Comparison of ENCODE assay signal across 26 cellular contexts in genomic region chr7:27220440-27220955, GRCh38. TPM values are rescaled to one million over a fixed set of nuclear protein-coding genes. Genes with fewer than 3 reads are reported as not detected.
DNase-seq lines count a peak whose midpoint lies in the region; ATAC-seq and TF ChIP-seq lines count a peak whose summit lies in the region.
"Had no signal": no experiment of that assay in that cellular context is flagged by ENCODE, and none has a peak within 500 bp of the region (broad histone marks: within the 10 kb centered on the region; RNA-seq: fewer than 3 reads in every experiment).

No MANE protein-coding gene starts in this region.

- H3K4me1 ChIP-seq in heart right ventricle, result peaks cover 0 to 11% (median 3%) of the 10 kb centered on the region in 9 donors
- no peaks in the 10 kb centered on the region for H3K4me1 ChIP-seq in endodermal cell (ENCODE audit: control insufficient read depth, insufficient read depth, low read length)
- H3K4me1 ChIP-seq in thoracic aorta (ENCODE audit: control insufficient read depth in 1 of 2, low read depth in 2 of 2), result no peaks in the 10 kb centered on the region
- H3K4me1 ChIP-seq: adrenal gland had no signal

- H3K27me3 Mint-ChIP-seq in endodermal cell (ENCODE audit: insufficient read depth) (peaks cover 99% of the 10 kb centered on the region), naive B cell (peaks cover 83 to 94% (median 89%) of the 10 kb centered on the region in 3 donors)
- H3K27me3 Mint-ChIP-seq in activated T-helper 1 cell treated with anti-CD3 and anti-CD28 coated beads, Interleukin-12 subunit alpha, Interleukin-12 subunit beta, Interleukin-2, Interleukin-4 antibody, amounts not matched to agents 30 ng/mL and 10 ng/mL and 1 ng/mL, durations not matched to agents 14 hours and 24 hours and 36 hours (ENCODE audit: insufficient read depth), result peaks cover 88% of the 10 kb centered on the region

- 15 to 16% methylated on average over 41 to 45 of the region's 45 CpGs for WGBS in heart right ventricle, 2 donors
- 81 to 95% methylated on average over 37 to 45 of the region's 45 CpGs for WGBS in endodermal cell (ENCODE audit: insufficient coverage in 1 of 2, insufficient read length in 1 of 2), 2 experiments

- H3K27ac ChIP-seq in heart right ventricle (no peak overlapping the region), endodermal cell (ENCODE audit: low read depth, low read length) (no peak overlapping the region), thoracic aorta (no peak overlapping the region)
- H3K27ac ChIP-seq: adrenal gland, esophagus squamous epithelium, GM23248 had no signal

- peak; percentile 15 to 31 for ATAC-seq in left cardiac atrium
- no peak for ATAC-seq in heart right ventricle
- ATAC-seq in naive B cell (ENCODE audit: low read depth in 2 of 2), result peak; percentile 35 to 41
- no peak for ATAC-seq in thoracic aorta (ENCODE audit: insufficient number of reproducible peaks, low FRiP score, low read depth)

- H3K4me1 Mint-ChIP-seq in endodermal cell, result peaks cover 2% of the 10 kb centered on the region
- H3K4me1 Mint-ChIP-seq in naive B cell, result peaks cover 0 to 11% (median 9%) of the 10 kb centered on the region in 3 donors
- peaks cover 4% of the 10 kb centered on the region for H3K4me1 Mint-ChIP-seq in activated T-helper 1 cell treated with anti-CD3 and anti-CD28 coated beads, Interleukin-12 subunit alpha, Interleukin-12 subunit beta, Interleukin-2, Interleukin-4 antibody, amounts not matched to agents 30 ng/mL and 10 ng/mL and 1 ng/mL, durations not matched to agents 14 hours and 24 hours and 36 hours (ENCODE audit: low read depth)

- TF ChIP-seq CTCF in heart right ventricle (IDR thresholded peaks at IDR 0.05) (no peak), endodermal cell (conservative IDR thresholded peaks at IDR 0.05) (no peak), thoracic aorta (IDR thresholded peaks at IDR 0.05) (no peak)

- H3K27ac Mint-ChIP-seq in endodermal cell (no peak overlapping the region), naive B cell (no peak overlapping the region)
- H3K27ac Mint-ChIP-seq in activated T-helper 1 cell treated with anti-CD3 and anti-CD28 coated beads, Interleukin-12 subunit alpha, Interleukin-12 subunit beta, Interleukin-2, Interleukin-4 antibody, amounts not matched to agents 30 ng/mL and 10 ng/mL and 1 ng/mL, durations not matched to agents 14 hours and 24 hours and 36 hours, result no peak overlapping the region
- H3K27ac Mint-ChIP-seq: nephron had no signal

- no peaks in the 10 kb centered on the region for H3K36me3 Mint-ChIP-seq in endodermal cell (ENCODE audit: low read depth)
- peaks cover 0 to under 1% of the 10 kb centered on the region in 2 donors for H3K36me3 Mint-ChIP-seq in naive B cell
- H3K36me3 Mint-ChIP-seq in activated T-helper 1 cell treated with anti-CD3 and anti-CD28 coated beads, Interleukin-12 subunit alpha, Interleukin-12 subunit beta, Interleukin-2, Interleukin-4 antibody, amounts not matched to agents 30 ng/mL and 10 ng/mL and 1 ng/mL, durations not matched to agents 14 hours and 24 hours and 36 hours (ENCODE audit: low read depth), result no peaks in the 10 kb centered on the region

- peak overlapping the region in 1 of 10 donors; percentile 22 for H3K4me3 ChIP-seq in heart right ventricle
- H3K4me3 ChIP-seq in endodermal cell (ENCODE audit: low read length), result no peak overlapping the region
- peak overlapping the region; percentile 19 for H3K4me3 ChIP-seq in thoracic aorta
- H3K4me3 ChIP-seq: adrenal gland, GM23248 had no signal

- H3K4me3 Mint-ChIP-seq in endodermal cell, result no peak overlapping the region
- H3K4me3 Mint-ChIP-seq in naive B cell, result peak overlapping the region in 5 of 8 donors; percentile 10 to 71 (median 47)
- no peak overlapping the region for H3K4me3 Mint-ChIP-seq in activated T-helper 1 cell treated with anti-CD3 and anti-CD28 coated beads, Interleukin-12 subunit alpha, Interleukin-12 subunit beta, Interleukin-2, Interleukin-4 antibody, amounts not matched to agents 30 ng/mL and 10 ng/mL and 1 ng/mL, durations not matched to agents 14 hours and 24 hours and 36 hours

- H3K9me3 ChIP-seq in heart right ventricle (no peaks in the 10 kb centered on the region), endodermal cell (ENCODE audit: control insufficient read depth, low read length) (no peaks in the 10 kb centered on the region), thoracic aorta (no peaks in the 10 kb centered on the region)
- H3K9me3 ChIP-seq: adrenal gland, esophagus squamous epithelium had no signal

- no peaks in the 10 kb centered on the region for H3K36me3 ChIP-seq in heart right ventricle
- no peaks in the 10 kb centered on the region for H3K36me3 ChIP-seq in endodermal cell (ENCODE audit: control insufficient read depth, insufficient read depth, low read length)
- H3K36me3 ChIP-seq in thoracic aorta, result no peaks in the 10 kb centered on the region
- H3K36me3 ChIP-seq: adrenal gland, esophagus squamous epithelium had no signal

- H3K9me3 Mint-ChIP-seq in endodermal cell (no peaks in the 10 kb centered on the region), naive B cell (peaks cover 0 to 3% (median 0%) of the 10 kb centered on the region in 7 donors)
- no peaks in the 10 kb centered on the region for H3K9me3 Mint-ChIP-seq in activated T-helper 1 cell treated with anti-CD3 and anti-CD28 coated beads, Interleukin-12 subunit alpha, Interleukin-12 subunit beta, Interleukin-2, Interleukin-4 antibody, amounts not matched to agents 30 ng/mL and 10 ng/mL and 1 ng/mL, durations not matched to agents 14 hours and 24 hours and 36 hours

- DNase-seq in left cardiac atrium, result no peak
- DNase-seq in heart right ventricle, result no peak
- peak; percentile 60 for DNase-seq in endodermal cell
- DNase-seq in naive B cell, result no peak
- DNase-seq in thoracic aorta (ENCODE audit: low spot score), result no peak
- DNase-seq in T-helper 9 cell, result no peak
- no peak for DNase-seq in HUDEP-2 (lab: John Stamatoyannopoulos, UW; ENCODE audit: unreplicated experiment in 76 of 76)
- DNase-seq in activated T-helper 1 cell treated with anti-CD3 and anti-CD28 coated beads, Interleukin-12 subunit alpha, Interleukin-12 subunit beta, Interleukin-2, Interleukin-4 antibody, amounts not matched to agents 30 ng/mL and 10 ng/mL and 1 ng/mL, durations not matched to agents 14 hours and 24 hours and 36 hours (ENCODE audit: low spot score), result no peak
- DNase-seq: activated naive CD4-positive, alpha-beta T cell; activated T-cell treated with anti-CD3 and anti-CD28 coated beads, Interleukin-2, amount 50 U/mL, for 1 hour; AML-193; DMS153; effector memory CD4-positive, alpha-beta T cell; esophagus squamous epithelium; GM23248; hippocampal formation; KG1; kidney; MM.1S; NCI-H1436; OCI-M1 had no signal

- H3K9ac ChIP-seq in endodermal cell (ENCODE audit: extremely low read depth, low read length, poor library complexity, severe bottlenecking), result no peak overlapping the region
- H3K9ac ChIP-seq: GM23248 had no signal

- peaks cover 18 to 100% (median 97%) of the 10 kb centered on the region in 7 donors for H3K27me3 ChIP-seq in heart right ventricle
- peaks cover 98% of the 10 kb centered on the region for H3K27me3 ChIP-seq in endodermal cell (ENCODE audit: control insufficient read depth, insufficient read depth, low read length, poor library complexity, severe bottlenecking)
- peaks cover 26% of the 10 kb centered on the region for H3K27me3 ChIP-seq in thoracic aorta (replicated peaks; ENCODE audit: insufficient read depth)

- intact Hi-C loops in left cardiac atrium (cut with DNase I), result no loop called here
- intact Hi-C loops in heart right ventricle (cut with DNase I), result loop anchor here in 1 of 10 donors (10.0 kb wide), 1 partner anchor 354 kb away; no protein-coding TSS in a partner anchor
- intact Hi-C loops in activated T-helper 1 cell treated with anti-CD3 and anti-CD28 coated beads, Interleukin-12 subunit alpha, Interleukin-12 subunit beta, Interleukin-2, Interleukin-4 antibody, amounts not matched to agents 30 ng/mL and 10 ng/mL and 1 ng/mL, durations not matched to agents 14 hours and 24 hours and 36 hours (cut with micrococcal nuclease), result no loop called here

RNA-seq across cellular contexts. Expression of gene HOXA13, which starts 20.6 kb away (rescaled TPM):
- total RNA-seq in left cardiac atrium (not detected), heart right ventricle (not detected), endodermal cell (not detected), thoracic aorta (under 1 TPM in 1 of 2 donors, not detected in 1; 0.14 TPM)
- polyA plus RNA-seq in heart right ventricle (not detected), naive B cell (ENCODE audit: low read depth in 6 of 6) (not detected)
- 0.53 TPM for polyA plus RNA-seq in endodermal cell (2013, experiment 1 of 2)
- polyA plus RNA-seq in endodermal cell (2013, experiment 2 of 2), result 0.29 TPM
- not detected in 2 replicates for total RNA-seq in activated T-helper 1 cell treated with anti-CD3 and anti-CD28 coated beads, Interleukin-12 subunit alpha, Interleukin-12 subunit beta, Interleukin-2, Interleukin-4 antibody, amounts not matched to agents 30 ng/mL and 10 ng/mL and 1 ng/mL, durations not matched to agents 14 hours and 24 hours and 36 hours
- total RNA-seq: esophagus squamous epithelium, frontal cortex had no signal

RNA-seq across cellular contexts. Expression of gene EVX1, which starts 22.1 kb away (rescaled TPM):
- total RNA-seq in left cardiac atrium (not detected), heart right ventricle (not detected), endodermal cell (10 to 100 TPM in 1 of 2 donors, 1 to 10 TPM in 1; 4.9 to 10.7 TPM), thoracic aorta (not detected)
- polyA plus RNA-seq in heart right ventricle (not detected), naive B cell (ENCODE audit: low read depth in 6 of 6) (not detected)
- 1.7 TPM for polyA plus RNA-seq in endodermal cell (2013, experiment 1 of 2)
- polyA plus RNA-seq in endodermal cell (2013, experiment 2 of 2), result 1.3 TPM
- not detected in 2 replicates for total RNA-seq in activated T-helper 1 cell treated with anti-CD3 and anti-CD28 coated beads, Interleukin-12 subunit alpha, Interleukin-12 subunit beta, Interleukin-2, Interleukin-4 antibody, amounts not matched to agents 30 ng/mL and 10 ng/mL and 1 ng/mL, durations not matched to agents 14 hours and 24 hours and 36 hours
- total RNA-seq: esophagus squamous epithelium, frontal cortex, GM23248, HT-29, kidney, subcutaneous adipose tissue had no signal
- polyA plus RNA-seq: GM23248 had no signal

RNA-seq across cellular contexts. Expression of gene HOXA11, which starts 35.5 kb away (rescaled TPM):
- total RNA-seq in left cardiac atrium, result not detected
- not detected for total RNA-seq in heart right ventricle
- polyA plus RNA-seq in heart right ventricle, result not detected
- not detected for total RNA-seq in endodermal cell
- polyA plus RNA-seq in endodermal cell (2013, experiment 1 of 2), result 1.8 TPM
- polyA plus RNA-seq in endodermal cell (2013, experiment 2 of 2), result 1.4 TPM
- not detected for polyA plus RNA-seq in naive B cell (ENCODE audit: low read depth in 6 of 6)
- 1 to 10 TPM in 1 of 2 donors, under 1 TPM in 1; 0.28 to 3.7 TPM for total RNA-seq in thoracic aorta
- not detected in 2 replicates for total RNA-seq in activated T-helper 1 cell treated with anti-CD3 and anti-CD28 coated beads, Interleukin-12 subunit alpha, Interleukin-12 subunit beta, Interleukin-2, Interleukin-4 antibody, amounts not matched to agents 30 ng/mL and 10 ng/mL and 1 ng/mL, durations not matched to agents 14 hours and 24 hours and 36 hours
- total RNA-seq: esophagus squamous epithelium, frontal cortex had no signal

RNA-seq across cellular contexts. Expression of gene HOXA10, which starts 46.4 kb away (rescaled TPM):
- under 1 TPM; 0.10 to 0.21 TPM for total RNA-seq in left cardiac atrium
- total RNA-seq in heart right ventricle, result under 1 TPM in 1 of 10 donors, not detected in 9; 0.19 TPM
- under 1 TPM in 1 of 2 donors, not detected in 1; 0.03 TPM for polyA plus RNA-seq in heart right ventricle
- total RNA-seq in endodermal cell, result not detected
- 12.7 TPM for polyA plus RNA-seq in endodermal cell (2013, experiment 1 of 2)
- 8.0 TPM for polyA plus RNA-seq in endodermal cell (2013, experiment 2 of 2)
- polyA plus RNA-seq in naive B cell (ENCODE audit: low read depth in 6 of 6), result not detected
- total RNA-seq in thoracic aorta, result under 1 TPM in 1 of 2 donors, not detected in 1; 0.81 TPM
- total RNA-seq in activated T-helper 1 cell treated with anti-CD3 and anti-CD28 coated beads, Interleukin-12 subunit alpha, Interleukin-12 subunit beta, Interleukin-2, Interleukin-4 antibody, amounts not matched to agents 30 ng/mL and 10 ng/mL and 1 ng/mL, durations not matched to agents 14 hours and 24 hours and 36 hours, result not detected in 2 replicates
- total RNA-seq: esophagus squamous epithelium, frontal cortex had no signal

RNA-seq across cellular contexts. Expression of gene HOXA9, which starts 55.2 kb away (rescaled TPM):
- total RNA-seq in left cardiac atrium, result not detected
- not detected for total RNA-seq in heart right ventricle
- polyA plus RNA-seq in heart right ventricle, result not detected
- not detected for total RNA-seq in endodermal cell
- 23.9 TPM for polyA plus RNA-seq in endodermal cell (2013, experiment 1 of 2)
- 14.3 TPM for polyA plus RNA-seq in endodermal cell (2013, experiment 2 of 2)
- polyA plus RNA-seq in naive B cell (ENCODE audit: low read depth in 6 of 6), result not detected
- total RNA-seq in thoracic aorta, result not detected
- total RNA-seq in activated T-helper 1 cell treated with anti-CD3 and anti-CD28 coated beads, Interleukin-12 subunit alpha, Interleukin-12 subunit beta, Interleukin-2, Interleukin-4 antibody, amounts not matched to agents 30 ng/mL and 10 ng/mL and 1 ng/mL, durations not matched to agents 14 hours and 24 hours and 36 hours, result not detected in 2 replicates
- total RNA-seq: frontal cortex had no signal

Comparison
In these comparisons a context has a peak if more than half of its experiments do, and no peak if none do; other contexts are left out.
1. ATAC-seq: peak in left cardiac atrium (2 of 2) and naive B cell (2 of 2); none in heart right ventricle (0 of 8) and thoracic aorta (single experiment).
2. H3K4me3 Mint-ChIP-seq: peak in naive B cell (5 of 8); none in endodermal cell (single experiment) and activated T-helper 1 cell treated with anti-CD3 and anti-CD28 coated beads, Interleukin-12 subunit alpha, Interleukin-12 subunit beta, Interleukin-2, Interleukin-4 antibody, amounts not matched to agents 30 ng/mL and 10 ng/mL and 1 ng/mL, durations not matched to agents 14 hours and 24 hours and 36 hours (single experiment).